ENCODE assay signal across 22 cellular contexts in the genomic region with DNA sequence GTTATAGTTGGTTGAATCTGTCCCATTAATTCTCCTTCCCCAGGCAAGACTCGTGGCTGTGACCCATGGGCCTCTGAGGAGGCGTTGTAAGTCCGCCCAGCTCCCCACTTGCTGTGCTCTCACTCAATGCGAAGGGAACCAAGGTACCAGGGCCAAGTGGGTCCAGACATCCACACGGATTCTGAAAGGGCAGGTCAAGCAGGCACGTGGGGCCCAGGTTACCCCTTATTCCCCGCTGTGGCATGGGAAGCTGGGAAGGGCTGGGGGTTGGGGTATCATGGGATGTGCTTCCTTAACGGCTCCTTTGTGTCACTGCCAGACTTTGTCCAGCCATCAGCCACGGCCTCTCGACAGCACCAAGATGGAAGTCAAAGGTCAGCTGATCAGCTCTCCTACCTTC. TPM values are rescaled to one million over a fixed set of nuclear protein-coding genes. Genes with fewer than 3 reads are reported as not detected.
"Had no signal": no experiment of that assay in that cellular context is flagged by ENCODE, and none has a peak within 500 bp of the region (broad histone marks: within the 10 kb centered on the region; RNA-seq: fewer than 3 reads in every experiment).

No MANE protein-coding gene starts in this region.

- H3K27ac ChIP-seq: SJSA1, SK-N-MC had no signal

- H3K4me1 ChIP-seq: SJSA1 had no signal

- H3K9me3 ChIP-seq: SJSA1 had no signal

- H3K4me3 ChIP-seq: SJSA1, SK-N-MC had no signal

- H3K36me3 ChIP-seq: SJSA1 had no signal

- H3K27me3 ChIP-seq: SJSA1 had no signal

- DNase-seq: KBM-7, MV-4-11, NCI-H1048, NCI-H1105, NCI-H1417, NCI-H1436 treated with DMSO at 0.1 percent for 48 hours, NCI-H1694 treated with DMSO at 0.1 percent for 48 hours, NCI-H1930, NCI-H2081, NCI-H2107, NCI-H226, NCI-H446, NCI-H510A, NCI-H524 treated with DMSO at 0.1 percent for 48 hours, NCI-H69, NCI-H774, Right ventricle myocardium superior, RPMI8226, SIG-M5 had no signal

RNA-seq across cellular contexts. Expression of gene CCDC120, which starts 3.1 kb away (rescaled TPM):
- total RNA-seq: LHCN-M2 had no signal
